ENCODE assay signal across 8 cellular contexts in the genomic region with DNA sequence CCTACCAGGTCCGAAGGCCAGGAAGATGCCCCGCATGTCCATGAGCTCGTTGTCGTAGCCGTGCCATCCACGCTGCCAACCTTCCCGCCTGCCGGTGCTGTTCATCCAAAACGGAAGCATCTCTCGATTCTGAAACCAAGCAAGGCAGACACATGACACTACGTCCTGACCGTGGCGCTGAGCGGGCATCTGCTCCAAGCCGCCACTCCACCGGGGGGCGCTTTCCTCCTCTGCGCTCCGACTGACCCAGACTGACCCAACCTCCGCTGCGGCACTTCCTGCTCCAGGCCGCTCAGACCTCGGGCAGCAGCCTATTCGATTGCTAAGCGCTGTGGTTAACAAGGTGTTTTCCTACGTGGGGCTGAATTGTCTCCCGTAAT.
A peak's percentile ranks its signal among the peaks of the same experiment; 100 is the strongest.
DNase-seq lines count a peak whose midpoint lies in the region; ATAC-seq lines count a peak whose summit lies in the region.

No MANE protein-coding gene starts in this region.

- no peaks in the 10 kb centered on the region for H3K9me3 Mint-ChIP-seq in activated naive CD4-positive, alpha-beta T cell treated with anti-CD3 and anti-CD28 coated beads, Interleukin-2, amount 50 U/mL, for 24 hours

- no peak overlapping the region for H3K27ac Mint-ChIP-seq in activated naive CD4-positive, alpha-beta T cell treated with anti-CD3 and anti-CD28 coated beads, Interleukin-2, amount 50 U/mL, for 24 hours
- H3K27ac Mint-ChIP-seq in T-helper 17 cell: no peak overlapping the region

- H3K9me3 ChIP-seq in T-helper 17 cell (ENCODE audit: control insufficient read depth, low read length, poor library complexity, severe bottlenecking) (no peaks in the 10 kb centered on the region), SJCRH30 (replicated peaks) (no peaks in the 10 kb centered on the region)

- H3K27me3 Mint-ChIP-seq in activated naive CD4-positive, alpha-beta T cell treated with anti-CD3 and anti-CD28 coated beads, Interleukin-2, amount 50 U/mL, for 24 hours: peaks cover 3% of the 10 kb centered on the region
- peaks cover 57% of the 10 kb centered on the region for H3K27me3 Mint-ChIP-seq in T-helper 17 cell

- H3K4me1 ChIP-seq in SJCRH30: no peaks in the 10 kb centered on the region

- H3K36me3 Mint-ChIP-seq in activated naive CD4-positive, alpha-beta T cell treated with anti-CD3 and anti-CD28 coated beads, Interleukin-2, amount 50 U/mL, for 24 hours: no peaks in the 10 kb centered on the region
- H3K36me3 Mint-ChIP-seq in T-helper 17 cell (ENCODE audit: low read depth): peaks cover 3% of the 10 kb centered on the region

- no peaks in the 10 kb centered on the region for H3K27me3 ChIP-seq in SJCRH30

- DNase-seq in activated naive CD4-positive, alpha-beta T cell (lab: John Stamatoyannopoulos, UW): no peak
- DNase-seq in T-helper 17 cell (no peak), cardiac septum (ENCODE audit: low spot score) (peak; percentile 83), posterior cingulate gyrus (peak; percentile 48 to 95 (median 63)), glomerular visceral epithelial cell (ENCODE audit: extremely low spot score) (no peak), SJCRH30 (no peak)

- H3K4me1 Mint-ChIP-seq in activated naive CD4-positive, alpha-beta T cell treated with anti-CD3 and anti-CD28 coated beads, Interleukin-2, amount 50 U/mL, for 24 hours: no peaks in the 10 kb centered on the region
- peaks cover 14% of the 10 kb centered on the region for H3K4me1 Mint-ChIP-seq in T-helper 17 cell

- ATAC-seq in T-helper 17 cell (peak; percentile 16), HG02973 (IDR thresholded peaks at IDR 0.05; ENCODE audit: unreplicated experiment) (no peak)

- H3K27ac ChIP-seq in SJCRH30: no peak overlapping the region

- no peaks in the 10 kb centered on the region for H3K36me3 ChIP-seq in SJCRH30

- no peak overlapping the region for H3K4me3 ChIP-seq in SJCRH30

- H3K4me3 Mint-ChIP-seq in activated naive CD4-positive, alpha-beta T cell treated with anti-CD3 and anti-CD28 coated beads, Interleukin-2, amount 50 U/mL, for 24 hours: peak overlapping the region; percentile 57
- H3K4me3 Mint-ChIP-seq in T-helper 17 cell: peak overlapping the region; percentile 75

- intact Hi-C loops in cardiac septum (cut with DNase I) (no loop called here), posterior cingulate gyrus (cut with DNase I) (loop anchor here (5.0 to 10.0 kb wide), 2 partner anchors 102 to 190 kb away; a partner anchor contains a TSS)

Comparison
In these comparisons a context has a peak if more than half of its experiments do, and no peak if none do; other contexts are left out.
1. DNase-seq: peak in cardiac septum (single experiment) and posterior cingulate gyrus (10 of 10); none in activated naive CD4-positive, alpha-beta T cell (0 of 4), T-helper 17 cell (0 of 3), glomerular visceral epithelial cell (single experiment) and SJCRH30 (0 of 2).